Comparison of ENCODE assay signal across 35 cellular contexts in genomic region chr7:141427134-141427533, GRCh38.
"Had no signal": no experiment of that assay in that cellular context is flagged by ENCODE, and none has a peak within 500 bp of the region (broad histone marks: within the 10 kb centered on the region; RNA-seq: fewer than 3 reads in every experiment).

No MANE protein-coding gene starts in this region.

- H3K27me3 ChIP-seq: MG63 had no signal

- DNase-seq: Karpas-422, Kasumi-1, MG63, MM.1S, MV-4-11, NCI-H1048, NCI-H1092, NCI-H1092 treated with DMSO at 0.1 percent for 48 hours, NCI-H1105, NCI-H1105 treated with DMSO at 0.1 percent for 48 hours, NCI-H1417, NCI-H1417 treated with DMSO at 0.1 percent for 48 hours, NCI-H1436, NCI-H1436 treated with DMSO at 0.1 percent for 48 hours, NCI-H146, NCI-H1694, NCI-H1694 treated with DMSO at 0.1 percent for 48 hours, NCI-H187, NCI-H187 treated with DMSO at 0.1 percent for 48 hours, NCI-H1930, NCI-H2029, NCI-H2029 treated with DMSO at 0.1 percent for 48 hours, NCI-H2081, NCI-H2081 treated with DMSO at 0.1 percent for 48 hours, NCI-H2107, NCI-H2171, NCI-H2171 treated with DMSO at 0.1 percent for 48 hours, NCI-H2227 treated with DMSO at 0.1 percent for 48 hours, NCI-H226, NCI-H345, NCI-H446, NCI-H510A, NCI-H510A treated with DMSO at 0.1 percent for 48 hours, NCI-H524, NCI-H524 treated with DMSO at 0.1 percent for 48 hours had no signal

- H3K4me3 ChIP-seq: MG63 had no signal

- H3K36me3 ChIP-seq: MG63 had no signal

- H3K9me3 ChIP-seq: MG63 had no signal
